ENCODE assay signal across 9 cellular contexts in genomic region chr9:35618854-35619799, GRCh38. TPM values are rescaled to one million over a fixed set of nuclear protein-coding genes. Genes with fewer than 3 reads are reported as not detected.
DNase-seq lines count a peak whose midpoint lies in the region; ATAC-seq and TF ChIP-seq lines count a peak whose summit lies in the region.
"Had no signal": no experiment of that assay in that cellular context is flagged by ENCODE, and none has a peak within 500 bp of the region (broad histone marks: within the 10 kb centered on the region; RNA-seq: fewer than 3 reads in every experiment).

No MANE protein-coding gene starts in this region.

- TF ChIP-seq POLR2A in GM18951 (IDR thresholded peaks at IDR 0.05; ENCODE audit: extremely low read depth, insufficient read depth, insufficient read length), result peak; percentile 49

- peak overlapping the region; percentile 85 for H3K27ac Mint-ChIP-seq in T-helper 2 cell treated with Interferon-gamma antibody and Interleukin-4, amounts not matched to agents 5 μg/mL and 100 μg/mL, for 36 hours
- H3K27ac Mint-ChIP-seq in naive B cell, result peak overlapping the region; percentile 93 to 99 (median 98)

- H3K9me3 Mint-ChIP-seq in T-helper 2 cell treated with Interferon-gamma antibody and Interleukin-4, amounts not matched to agents 5 μg/mL and 100 μg/mL, for 36 hours, result no peaks in the 10 kb centered on the region
- H3K9me3 Mint-ChIP-seq in naive B cell, result peaks cover 0 to 2% (median 0%) of the 10 kb centered on the region in 7 donors

- ATAC-seq in HG02884 (IDR thresholded peaks at IDR 0.05; ENCODE audit: unreplicated experiment) (peak; percentile 41), naive B cell (ENCODE audit: low read depth in 2 of 2) (peak; percentile 57 to 64), HG03045 (IDR thresholded peaks at IDR 0.05; ENCODE audit: unreplicated experiment) (no peak)

- no peaks in the 10 kb centered on the region for H3K27me3 Mint-ChIP-seq in T-helper 2 cell treated with Interferon-gamma antibody and Interleukin-4, amounts not matched to agents 5 μg/mL and 100 μg/mL, for 36 hours (ENCODE audit: low read depth)
- H3K27me3 Mint-ChIP-seq in naive B cell, result no peaks in the 10 kb centered on the region

- peak; percentile 72 for DNase-seq in T-helper 2 cell treated with Interferon-gamma antibody and Interleukin-4, amounts not matched to agents 5 μg/mL and 100 μg/mL, for 36 hours (ENCODE audit: low spot score)
- DNase-seq in naive B cell (peak; percentile 86), glomerular visceral epithelial cell (ENCODE audit: extremely low spot score) (no peak), AG08395 (ENCODE audit: low spot score) (no peak), epidermal melanocyte (ENCODE audit: insufficient read length, low spot score) (no peak)

- no peaks in the 10 kb centered on the region for H3K36me3 Mint-ChIP-seq in T-helper 2 cell treated with Interferon-gamma antibody and Interleukin-4, amounts not matched to agents 5 μg/mL and 100 μg/mL, for 36 hours (ENCODE audit: low read depth)
- H3K36me3 Mint-ChIP-seq in naive B cell, result peaks cover 8 to 34% of the 10 kb centered on the region in 2 donors

- peak overlapping the region; percentile 81 for H3K4me3 Mint-ChIP-seq in T-helper 2 cell treated with Interferon-gamma antibody and Interleukin-4, amounts not matched to agents 5 μg/mL and 100 μg/mL, for 36 hours
- peak overlapping the region; percentile 86 to 100 (median 98) for H3K4me3 Mint-ChIP-seq in naive B cell

- in situ Hi-C loops in GM18951 (cut with MboI; ENCODE audit: low sequenced_read_pairs, unreplicated experiment), result no loop called here

- peaks cover 38% of the 10 kb centered on the region for H3K4me1 Mint-ChIP-seq in T-helper 2 cell treated with Interferon-gamma antibody and Interleukin-4, amounts not matched to agents 5 μg/mL and 100 μg/mL, for 36 hours (ENCODE audit: low read depth)
- peaks cover 74 to 83% (median 78%) of the 10 kb centered on the region in 3 donors for H3K4me1 Mint-ChIP-seq in naive B cell

RNA-seq across cellular contexts. Expression of gene CD72, which starts 0.9 kb away (rescaled TPM):
- 100 to 1,000 TPM; 293 to 418 (median 315) TPM for polyA plus RNA-seq in naive B cell (ENCODE audit: low read depth in 6 of 6)

RNA-seq across cellular contexts. Expression of gene TESK1, which starts 14.1 kb away (rescaled TPM):
- polyA plus RNA-seq in naive B cell (ENCODE audit: low read depth in 6 of 6), result 10 to 100 TPM in 1 of 6 donors, 1 to 10 TPM in 5; 3.0 to 18.8 (median 6.8) TPM

RNA-seq across cellular contexts. Expression of gene SIT1, which starts 31.6 kb away (rescaled TPM):
- polyA plus RNA-seq in naive B cell (ENCODE audit: low read depth in 6 of 6), result 100 to 1,000 TPM in 1 of 6 donors, 10 to 100 TPM in 5; 56.8 to 107 (median 73.5) TPM
- polyA plus RNA-seq: fibroblast of lung had no signal

RNA-seq across cellular contexts. Expression of gene RMRP, which starts 38.7 kb away (rescaled TPM):
- polyA plus RNA-seq in naive B cell (ENCODE audit: low read depth in 6 of 6), result 10 to 100 TPM in 4 of 6 donors, not detected in 2; 41.0 to 72.3 (median 56.5) TPM

RNA-seq across cellular contexts. Expression of gene CCDC107, which starts 39.0 kb away (rescaled TPM):
- polyA plus RNA-seq in naive B cell (ENCODE audit: low read depth in 6 of 6), result 10 to 100 TPM; 42.7 to 60.2 (median 51.5) TPM

Comparison
In these comparisons a context has a peak if more than half of its experiments do, and no peak if none do; other contexts are left out.
1. DNase-seq: peak in T-helper 2 cell treated with Interferon-gamma antibody and Interleukin-4, amounts not matched to agents 5 μg/mL and 100 μg/mL, for 36 hours (single experiment) and naive B cell (single experiment); none in glomerular visceral epithelial cell (single experiment), AG08395 (single experiment) and epidermal melanocyte (single experiment).